Comparison of ENCODE assay signal across 18 cellular contexts in genomic region chr2:234826676-234827075, GRCh38.
"Had no signal": no experiment of that assay in that cellular context is flagged by ENCODE, and none has a peak within 500 bp of the region (broad histone marks: within the 10 kb centered on the region; RNA-seq: fewer than 3 reads in every experiment).

No MANE protein-coding gene starts in this region.

- H3K9me3 ChIP-seq: esophagus squamous epithelium, stomach, thoracic aorta, transverse colon had no signal

- ATAC-seq: left colon, left ventricle myocardium superior, sciatic nerve had no signal

- H3K36me3 Mint-ChIP-seq: naive B cell had no signal

- H3K36me3 ChIP-seq: esophagus squamous epithelium, stomach, thoracic aorta, transverse colon had no signal

- H3K4me3 ChIP-seq: esophagus squamous epithelium, lung, skin epidermis, stomach, thoracic aorta, transverse colon had no signal

- H3K27ac ChIP-seq: esophagus squamous epithelium, skin epidermis, stomach, thoracic aorta, transverse colon had no signal

- H3K27me3 ChIP-seq: stomach, transverse colon had no signal

- H3K4me1 ChIP-seq: transverse colon had no signal

- DNase-seq: esophagus squamous epithelium; head of caudate nucleus; hippocampal formation; left colon; left ventricle myocardium superior; mesendoderm; naive B cell; posterior cingulate gyrus; stimulated activated CD4-positive, alpha-beta T cell treated with anti-CD3 and anti-CD28 coated beads, Interleukin-12 subunit alpha, Interleukin-12 subunit beta, amount 100 ng/mL, for 4 hours; stimulated activated naive CD4-positive, alpha-beta T cell; stomach; substantia nigra; transverse colon had no signal

- H3K4me1 Mint-ChIP-seq: central memory CD8-positive, alpha-beta T cell; naive B cell had no signal

- H3K9me3 Mint-ChIP-seq: central memory CD8-positive, alpha-beta T cell; naive B cell had no signal

- H3K4me3 Mint-ChIP-seq: central memory CD8-positive, alpha-beta T cell; naive B cell had no signal
